Comparison of ENCODE assay signal across 8 cellular contexts in genomic region chr20:32155017-32155965, GRCh38. TPM values are rescaled to one million over a fixed set of nuclear protein-coding genes. Genes with fewer than 3 reads are reported as not detected.
DNase-seq lines count a peak whose midpoint lies in the region; ATAC-seq and TF ChIP-seq lines count a peak whose summit lies in the region.

No MANE protein-coding gene starts in this region.

- intact Hi-C loops in A673 (cut with micrococcal nuclease; ENCODE audit: unreplicated experiment): no loop called here

- 50% methylated on average over 11 of the region's 11 CpGs for WGBS in suprapubic skin

- no peak for TF ChIP-seq POLR2A in suprapubic skin (IDR thresholded peaks at IDR 0.05)

- POLR2A ChIA-PET in A673 (lab: Charles Lee; ENCODE audit: low non-redundant PET): no interaction called here

- H3K27me3 ChIP-seq in A673 (replicated peaks; ENCODE audit: insufficient read depth, low read depth, low read length, poor library complexity) (no peaks in the 10 kb centered on the region), suprapubic skin (no peaks in the 10 kb centered on the region)

- H3K27ac ChIP-seq in A673 (ENCODE audit: low read depth, low read length, poor library complexity, severe bottlenecking) (no peak overlapping the region), VCaP (peak overlapping the region; percentile 55), epithelial cell of prostate (peak overlapping the region; percentile 61), suprapubic skin (no peak overlapping the region)

- TF ChIP-seq EP300 in suprapubic skin (IDR thresholded peaks at IDR 0.05): no peak

- TF ChIP-seq CTCF in A673 (conservative IDR thresholded peaks at IDR 0.05; ENCODE audit: low read depth, low read length) (peak; percentile 32), GM12872 (IDR thresholded peaks at IDR 0.05; ENCODE audit: insufficient read depth, low read depth, low read length) (peak; percentile 49), VCaP (conservative IDR thresholded peaks at IDR 0.05) (peak; percentile 69), suprapubic skin (IDR thresholded peaks at IDR 0.05) (peak in 1 of 2 donors; percentile 9)

- H3K9me3 ChIP-seq in A673 (ENCODE audit: low read depth, low read length, poor library complexity, severe bottlenecking) (no peaks in the 10 kb centered on the region), suprapubic skin (no peaks in the 10 kb centered on the region)

- H3K36me3 ChIP-seq in A673 (ENCODE audit: insufficient read depth, low read length, poor library complexity, severe bottlenecking): peaks cover 34% of the 10 kb centered on the region
- H3K36me3 ChIP-seq in suprapubic skin: peaks cover 71% of the 10 kb centered on the region

- H3K4me1 ChIP-seq in A673 (ENCODE audit: insufficient read depth, low read length, poor library complexity, severe bottlenecking) (no peaks in the 10 kb centered on the region), suprapubic skin (peaks cover 13% of the 10 kb centered on the region)

- CTCF ChIA-PET in A673 (lab: Charles Lee): no interaction called here

- H3K4me3 ChIP-seq in A673 (ENCODE audit: low read depth, low read length, poor library complexity, severe bottlenecking): no peak overlapping the region
- H3K4me3 ChIP-seq in suprapubic skin: no peak overlapping the region

- BruUV-seq in A673 (replicated peaks; lab: Mats Ljungman, UMichigan): no TSS peak

- no peak for ATAC-seq in HG02870 (IDR thresholded peaks at IDR 0.05; ENCODE audit: unreplicated experiment)

- DNase-seq in A673 (ENCODE audit: low spot score) (peak; percentile 11), NCI-H1105 treated with DMSO at 0.1 percent for 48 hours (lab: John Stamatoyannopoulos, UW) (peak; percentile 88), epithelial cell of prostate (ENCODE audit: low read depth, low spot score) (peak; percentile 8), mesenteric fat pad (ENCODE audit: low spot score) (peak; percentile 94), suprapubic skin (ENCODE audit: low spot score in 2 of 2) (peak; percentile 87 to 89)

RNA-seq across cellular contexts. Expression of gene TM9SF4, which starts 45.8 kb away (rescaled TPM):
- total RNA-seq in A673 (2021) (54.1 and 54.4 TPM in 2 replicates), mesenteric fat pad (40.6 TPM), suprapubic skin (10 to 100 TPM; 45.5 to 54.9 (median 51.6) TPM)

RNA-seq across cellular contexts. Expression of gene PLAGL2, which starts 52.3 kb away (rescaled TPM):
- total RNA-seq in A673 (2021): 36.8 and 40.4 TPM in 2 replicates
- total RNA-seq in mesenteric fat pad: 8.3 TPM
- total RNA-seq in suprapubic skin: 10 to 100 TPM; 13.0 to 28.8 (median 20.4) TPM

RNA-seq across cellular contexts. Expression of gene POFUT1, which starts 52.4 kb away (rescaled TPM):
- total RNA-seq in A673 (2021) (55.9 and 56.6 TPM in 2 replicates), mesenteric fat pad (40.9 TPM), suprapubic skin (10 to 100 TPM; 19.0 to 36.4 (median 24.1) TPM)

Comparison
In these comparisons a context has a peak if more than half of its experiments do, and no peak if none do; other contexts are left out.
1. DNase-seq: peak in every context shown above with its lines; median percentile 94 in mesenteric fat pad; 88 in NCI-H1105 treated with DMSO at 0.1 percent for 48 hours; 88 in suprapubic skin; 11 in A673; 8 in epithelial cell of prostate.
2. H3K27ac ChIP-seq: peak in VCaP (single experiment) and epithelial cell of prostate (single experiment); none in A673 (single experiment) and suprapubic skin (single experiment).